ENCODE assay signal across 1 cellular context in the genomic region with DNA sequence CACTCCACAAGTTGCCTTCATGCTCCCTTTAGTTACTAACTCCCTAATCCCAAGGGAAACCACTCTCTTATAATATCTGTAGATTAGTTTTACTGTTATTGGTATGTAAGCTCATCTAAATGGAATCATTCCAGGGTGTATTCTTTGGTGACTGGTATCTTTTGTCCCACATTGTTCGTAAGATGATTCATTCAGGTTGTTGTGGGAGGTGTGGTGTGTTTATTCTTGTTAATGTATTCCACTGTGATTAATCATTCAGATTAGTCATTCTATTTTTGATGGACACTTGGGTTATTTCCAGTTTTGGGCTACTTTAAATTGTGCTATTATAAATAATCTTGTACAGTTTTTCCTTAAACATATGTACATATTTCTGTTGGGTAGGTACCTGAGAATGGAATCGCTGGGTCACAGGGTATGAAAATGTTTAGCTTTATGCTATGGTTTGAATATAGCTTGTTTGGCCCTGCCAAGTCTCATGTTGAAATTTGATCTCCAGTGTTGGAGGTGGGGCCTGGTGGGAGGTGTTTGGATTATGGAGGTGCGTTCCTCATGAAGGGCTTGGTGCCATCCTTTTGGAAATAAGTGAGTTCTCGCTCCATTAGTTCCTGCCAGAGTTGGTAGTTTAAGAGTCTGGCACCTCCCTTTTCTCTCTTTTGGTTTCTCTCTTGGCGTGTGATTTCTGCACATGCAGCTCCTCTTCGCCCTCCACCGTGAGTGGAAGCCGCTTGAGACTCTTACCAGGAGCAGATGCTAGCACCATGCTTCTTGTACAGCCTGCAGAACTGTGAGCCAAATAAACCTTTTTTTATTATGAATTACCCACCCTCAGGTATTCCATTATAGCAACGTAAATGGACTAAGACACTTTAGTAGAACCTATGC.
TF ChIP-seq lines count a peak whose summit lies in the region.

No MANE protein-coding gene starts in this region.

TF ChIP-seq in HEK293, 187 proteins besides CTCF, POLR2A, EP300 and RAD21 (continued from another document):
- TF ChIP-seq, protein P1, sequence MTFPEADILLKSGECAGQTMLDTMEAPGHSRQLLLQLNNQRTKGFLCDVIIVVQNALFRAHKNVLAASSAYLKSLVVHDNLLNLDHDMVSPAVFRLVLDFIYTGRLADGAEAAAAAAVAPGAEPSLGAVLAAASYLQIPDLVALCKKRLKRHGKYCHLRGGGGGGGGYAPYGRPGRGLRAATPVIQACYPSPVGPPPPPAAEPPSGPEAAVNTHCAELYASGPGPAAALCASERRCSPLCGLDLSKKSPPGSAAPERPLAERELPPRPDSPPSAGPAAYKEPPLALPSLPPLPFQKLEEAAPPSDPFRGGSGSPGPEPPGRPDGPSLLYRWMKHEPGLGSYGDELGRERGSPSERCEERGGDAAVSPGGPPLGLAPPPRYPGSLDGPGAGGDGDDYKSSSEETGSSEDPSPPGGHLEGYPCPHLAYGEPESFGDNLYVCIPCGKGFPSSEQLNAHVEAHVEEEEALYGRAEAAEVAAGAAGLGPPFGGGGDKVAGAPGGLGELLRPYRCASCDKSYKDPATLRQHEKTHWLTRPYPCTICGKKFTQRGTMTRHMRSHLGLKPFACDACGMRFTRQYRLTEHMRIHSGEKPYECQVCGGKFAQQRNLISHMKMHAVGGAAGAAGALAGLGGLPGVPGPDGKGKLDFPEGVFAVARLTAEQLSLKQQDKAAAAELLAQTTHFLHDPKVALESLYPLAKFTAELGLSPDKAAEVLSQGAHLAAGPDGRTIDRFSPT (tag by site-specific recombination; IDR thresholded peaks at IDR 0.05), result peak; percentile 58; the same call in 1 of the 2 replicates
- TF ChIP-seq KLF16 (tag by site-specific recombination; IDR thresholded peaks at IDR 0.05) (no peak), ZNF473 (tag by site-specific recombination; IDR thresholded peaks at IDR 0.05) (no peak), MEIS1 (CRISPR knock-in tag; IDR thresholded peaks at IDR 0.05; ENCODE audit: borderline replicate concordance) (no peak; the same call in 1 of the 2 replicates), ZNF768 (tag by site-specific recombination; IDR thresholded peaks at IDR 0.05) (no peak), RBAK (tag by site-specific recombination; IDR thresholded peaks at IDR 0.05) (no peak), SP2 (tag by site-specific recombination; IDR thresholded peaks at IDR 0.05) (0 out of 2 replicates have a peak, but pooled peaks have one; percentile 9), ZNF670 (tag by site-specific recombination; IDR thresholded peaks at IDR 0.05; ENCODE audit: low read depth) (no peak), ZNF621 (tag by site-specific recombination; IDR thresholded peaks at IDR 0.05) (no peak), ZEB2 (tag by site-specific recombination; IDR thresholded peaks at IDR 0.05) (peak; percentile 64), ZNF629 (tag by site-specific recombination; IDR thresholded peaks at IDR 0.05) (peak; percentile 69; the same call in 1 of the 2 replicates), ZNF133 (tag by site-specific recombination; IDR thresholded peaks at IDR 0.05) (no peak), ZNF596 (tag by site-specific recombination; IDR thresholded peaks at IDR 0.05) (no peak), ZNF555 (tag by site-specific recombination; conservative IDR thresholded peaks at IDR 0.05) (no peak), ZNF121 (tag by site-specific recombination; IDR thresholded peaks at IDR 0.05) (no peak), OVOL3 (tag by site-specific recombination; IDR thresholded peaks at IDR 0.05) (no peak), ZNF169 (tag by site-specific recombination; IDR thresholded peaks at IDR 0.05) (no peak), KLF1 (tag by site-specific recombination; IDR thresholded peaks at IDR 0.05) (peak; percentile 81), SP7 (tag by site-specific recombination; IDR thresholded peaks at IDR 0.05) (peak; percentile 91)
- TF ChIP-seq, protein P2, sequence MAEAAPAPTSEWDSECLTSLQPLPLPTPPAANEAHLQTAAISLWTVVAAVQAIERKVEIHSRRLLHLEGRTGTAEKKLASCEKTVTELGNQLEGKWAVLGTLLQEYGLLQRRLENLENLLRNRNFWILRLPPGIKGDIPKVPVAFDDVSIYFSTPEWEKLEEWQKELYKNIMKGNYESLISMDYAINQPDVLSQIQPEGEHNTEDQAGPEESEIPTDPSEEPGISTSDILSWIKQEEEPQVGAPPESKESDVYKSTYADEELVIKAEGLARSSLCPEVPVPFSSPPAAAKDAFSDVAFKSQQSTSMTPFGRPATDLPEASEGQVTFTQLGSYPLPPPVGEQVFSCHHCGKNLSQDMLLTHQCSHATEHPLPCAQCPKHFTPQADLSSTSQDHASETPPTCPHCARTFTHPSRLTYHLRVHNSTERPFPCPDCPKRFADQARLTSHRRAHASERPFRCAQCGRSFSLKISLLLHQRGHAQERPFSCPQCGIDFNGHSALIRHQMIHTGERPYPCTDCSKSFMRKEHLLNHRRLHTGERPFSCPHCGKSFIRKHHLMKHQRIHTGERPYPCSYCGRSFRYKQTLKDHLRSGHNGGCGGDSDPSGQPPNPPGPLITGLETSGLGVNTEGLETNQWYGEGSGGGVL (tag by site-specific recombination; IDR thresholded peaks at IDR 0.05), result no peak
- TF ChIP-seq, protein P3, sequence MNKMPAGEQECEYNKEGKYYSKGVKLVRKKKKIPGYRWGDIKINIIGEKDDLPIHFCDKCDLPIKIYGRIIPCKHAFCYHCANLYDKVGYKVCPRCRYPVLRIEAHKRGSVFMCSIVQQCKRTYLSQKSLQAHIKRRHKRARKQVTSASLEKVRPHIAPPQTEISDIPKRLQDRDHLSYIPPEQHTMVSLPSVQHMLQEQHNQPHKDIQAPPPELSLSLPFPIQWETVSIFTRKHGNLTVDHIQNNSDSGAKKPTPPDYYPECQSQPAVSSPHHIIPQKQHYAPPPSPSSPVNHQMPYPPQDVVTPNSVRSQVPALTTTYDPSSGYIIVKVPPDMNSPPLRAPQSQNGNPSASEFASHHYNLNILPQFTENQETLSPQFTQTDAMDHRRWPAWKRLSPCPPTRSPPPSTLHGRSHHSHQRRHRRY (tag by site-specific recombination; IDR thresholded peaks at IDR 0.05), result no peak
- TF ChIP-seq, protein P4, sequence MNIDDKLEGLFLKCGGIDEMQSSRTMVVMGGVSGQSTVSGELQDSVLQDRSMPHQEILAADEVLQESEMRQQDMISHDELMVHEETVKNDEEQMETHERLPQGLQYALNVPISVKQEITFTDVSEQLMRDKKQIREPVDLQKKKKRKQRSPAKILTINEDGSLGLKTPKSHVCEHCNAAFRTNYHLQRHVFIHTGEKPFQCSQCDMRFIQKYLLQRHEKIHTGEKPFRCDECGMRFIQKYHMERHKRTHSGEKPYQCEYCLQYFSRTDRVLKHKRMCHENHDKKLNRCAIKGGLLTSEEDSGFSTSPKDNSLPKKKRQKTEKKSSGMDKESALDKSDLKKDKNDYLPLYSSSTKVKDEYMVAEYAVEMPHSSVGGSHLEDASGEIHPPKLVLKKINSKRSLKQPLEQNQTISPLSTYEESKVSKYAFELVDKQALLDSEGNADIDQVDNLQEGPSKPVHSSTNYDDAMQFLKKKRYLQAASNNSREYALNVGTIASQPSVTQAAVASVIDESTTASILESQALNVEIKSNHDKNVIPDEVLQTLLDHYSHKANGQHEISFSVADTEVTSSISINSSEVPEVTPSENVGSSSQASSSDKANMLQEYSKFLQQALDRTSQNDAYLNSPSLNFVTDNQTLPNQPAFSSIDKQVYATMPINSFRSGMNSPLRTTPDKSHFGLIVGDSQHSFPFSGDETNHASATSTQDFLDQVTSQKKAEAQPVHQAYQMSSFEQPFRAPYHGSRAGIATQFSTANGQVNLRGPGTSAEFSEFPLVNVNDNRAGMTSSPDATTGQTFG (tag by site-specific recombination; IDR thresholded peaks at IDR 0.05; ENCODE audit: borderline replicate concordance), result no peak
- TF ChIP-seq, protein P5, sequence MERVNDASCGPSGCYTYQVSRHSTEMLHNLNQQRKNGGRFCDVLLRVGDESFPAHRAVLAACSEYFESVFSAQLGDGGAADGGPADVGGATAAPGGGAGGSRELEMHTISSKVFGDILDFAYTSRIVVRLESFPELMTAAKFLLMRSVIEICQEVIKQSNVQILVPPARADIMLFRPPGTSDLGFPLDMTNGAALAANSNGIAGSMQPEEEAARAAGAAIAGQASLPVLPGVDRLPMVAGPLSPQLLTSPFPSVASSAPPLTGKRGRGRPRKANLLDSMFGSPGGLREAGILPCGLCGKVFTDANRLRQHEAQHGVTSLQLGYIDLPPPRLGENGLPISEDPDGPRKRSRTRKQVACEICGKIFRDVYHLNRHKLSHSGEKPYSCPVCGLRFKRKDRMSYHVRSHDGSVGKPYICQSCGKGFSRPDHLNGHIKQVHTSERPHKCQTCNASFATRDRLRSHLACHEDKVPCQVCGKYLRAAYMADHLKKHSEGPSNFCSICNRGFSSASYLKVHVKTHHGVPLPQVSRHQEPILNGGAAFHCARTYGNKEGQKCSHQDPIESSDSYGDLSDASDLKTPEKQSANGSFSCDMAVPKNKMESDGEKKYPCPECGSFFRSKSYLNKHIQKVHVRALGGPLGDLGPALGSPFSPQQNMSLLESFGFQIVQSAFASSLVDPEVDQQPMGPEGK (tag by site-specific recombination; IDR thresholded peaks at IDR 0.05), result peak; percentile 42; the same call in 1 of the 2 replicates
- TF ChIP-seq, protein P6, sequence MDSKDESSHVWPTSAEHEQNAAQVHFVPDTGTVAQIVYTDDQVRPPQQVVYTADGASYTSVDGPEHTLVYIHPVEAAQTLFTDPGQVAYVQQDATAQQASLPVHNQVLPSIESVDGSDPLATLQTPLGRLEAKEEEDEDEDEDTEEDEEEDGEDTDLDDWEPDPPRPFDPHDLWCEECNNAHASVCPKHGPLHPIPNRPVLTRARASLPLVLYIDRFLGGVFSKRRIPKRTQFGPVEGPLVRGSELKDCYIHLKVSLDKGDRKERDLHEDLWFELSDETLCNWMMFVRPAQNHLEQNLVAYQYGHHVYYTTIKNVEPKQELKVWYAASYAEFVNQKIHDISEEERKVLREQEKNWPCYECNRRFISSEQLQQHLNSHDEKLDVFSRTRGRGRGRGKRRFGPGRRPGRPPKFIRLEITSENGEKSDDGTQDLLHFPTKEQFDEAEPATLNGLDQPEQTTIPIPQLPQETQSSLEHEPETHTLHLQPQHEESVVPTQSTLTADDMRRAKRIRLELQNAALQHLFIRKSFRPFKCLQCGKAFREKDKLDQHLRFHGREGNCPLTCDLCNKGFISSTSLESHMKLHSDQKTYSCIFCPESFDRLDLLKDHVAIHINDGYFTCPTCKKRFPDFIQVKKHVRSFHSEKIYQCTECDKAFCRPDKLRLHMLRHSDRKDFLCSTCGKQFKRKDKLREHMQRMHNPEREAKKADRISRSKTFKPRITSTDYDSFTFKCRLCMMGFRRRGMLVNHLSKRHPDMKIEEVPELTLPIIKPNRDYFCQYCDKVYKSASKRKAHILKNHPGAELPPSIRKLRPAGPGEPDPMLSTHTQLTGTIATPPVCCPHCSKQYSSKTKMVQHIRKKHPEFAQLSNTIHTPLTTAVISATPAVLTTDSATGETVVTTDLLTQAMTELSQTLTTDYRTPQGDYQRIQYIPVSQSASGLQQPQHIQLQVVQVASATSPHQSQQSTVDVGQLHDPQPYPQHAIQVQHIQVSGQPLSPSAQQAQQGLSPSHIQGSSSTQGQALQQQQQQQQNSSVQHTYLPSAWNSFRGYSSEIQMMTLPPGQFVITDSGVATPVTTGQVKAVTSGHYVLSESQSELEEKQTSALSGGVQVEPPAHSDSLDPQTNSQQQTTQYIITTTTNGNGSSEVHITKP (tag by site-specific recombination; IDR thresholded peaks at IDR 0.05), result peak; percentile 83
- TF ChIP-seq, protein P7, sequence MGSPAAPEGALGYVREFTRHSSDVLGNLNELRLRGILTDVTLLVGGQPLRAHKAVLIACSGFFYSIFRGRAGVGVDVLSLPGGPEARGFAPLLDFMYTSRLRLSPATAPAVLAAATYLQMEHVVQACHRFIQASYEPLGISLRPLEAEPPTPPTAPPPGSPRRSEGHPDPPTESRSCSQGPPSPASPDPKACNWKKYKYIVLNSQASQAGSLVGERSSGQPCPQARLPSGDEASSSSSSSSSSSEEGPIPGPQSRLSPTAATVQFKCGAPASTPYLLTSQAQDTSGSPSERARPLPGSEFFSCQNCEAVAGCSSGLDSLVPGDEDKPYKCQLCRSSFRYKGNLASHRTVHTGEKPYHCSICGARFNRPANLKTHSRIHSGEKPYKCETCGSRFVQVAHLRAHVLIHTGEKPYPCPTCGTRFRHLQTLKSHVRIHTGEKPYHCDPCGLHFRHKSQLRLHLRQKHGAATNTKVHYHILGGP (tag by site-specific recombination; IDR thresholded peaks at IDR 0.05), result no peak
TF ChIP-seq in HEK293: peak in this region for 33.
